ENCODE assay signal across 1 cellular context in genomic region chr16:89701425-89702406, GRCh38.
TF ChIP-seq lines count a peak whose summit lies in the region.

A gene with protein sequence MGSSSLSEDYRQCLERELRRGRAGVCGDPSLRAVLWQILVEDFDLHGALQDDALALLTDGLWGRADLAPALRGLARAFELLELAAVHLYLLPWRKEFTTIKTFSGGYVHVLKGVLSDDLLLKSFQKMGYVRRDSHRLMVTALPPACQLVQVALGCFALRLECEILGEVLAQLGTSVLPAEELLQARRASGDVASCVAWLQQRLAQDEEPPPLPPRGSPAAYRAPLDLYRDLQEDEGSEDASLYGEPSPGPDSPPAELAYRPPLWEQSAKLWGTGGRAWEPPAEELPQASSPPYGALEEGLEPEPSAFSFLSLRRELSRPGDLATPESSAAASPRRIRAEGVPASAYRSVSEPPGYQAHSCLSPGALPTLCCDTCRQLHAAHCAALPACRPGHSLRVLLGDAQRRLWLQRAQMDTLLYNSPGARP (minus strand): TSS chr16:89701705. CDS start chr16:89701232, 473 bp downstream.

TF ChIP-seq in HepG2, 621 proteins besides CTCF, POLR2A, EP300 and RAD21 (continued from another document and continues in another):
- TF ChIP-seq KIAA2018 (CRISPR knock-in tag; IDR thresholded peaks at IDR 0.05; ENCODE audit: borderline replicate concordance) (0 out of 2 replicates have a peak, but pooled peaks have one; percentile 39), ZNF101 (CRISPR knock-in tag; IDR thresholded peaks at IDR 0.05; ENCODE audit: borderline replicate concordance, low read depth) (no peak), ATRX (CRISPR knock-in tag; IDR thresholded peaks at IDR 0.05; ENCODE audit: borderline replicate concordance) (no peak), NFRKB (IDR thresholded peaks at IDR 0.05) (no peak), MAFK (conservative IDR thresholded peaks at IDR 0.05 in 1 of 2, IDR thresholded peaks at IDR 0.05 in 1 of 2; ENCODE audit: low read length in 2 of 2) (no peak), MXI1 (IDR thresholded peaks at IDR 0.05; ENCODE audit: borderline replicate concordance, low read depth, low read length) (peak; percentile 84), ZNF7 (CRISPR knock-in tag; IDR thresholded peaks at IDR 0.05) (no peak), YEATS4 (CRISPR knock-in tag; IDR thresholded peaks at IDR 0.05; ENCODE audit: borderline replicate concordance) (peak; percentile 24; the same call in 1 of the 2 replicates), MXD3 (CRISPR knock-in tag; IDR thresholded peaks at IDR 0.05) (peak; percentile 80; the same call in 1 of the 2 replicates), JUND (CRISPR knock-in tag; IDR thresholded peaks at IDR 0.05) (no peak), ZNF749 (CRISPR knock-in tag; IDR thresholded peaks at IDR 0.05; ENCODE audit: borderline replicate concordance) (peak; percentile 75), SP1 (IDR thresholded peaks at IDR 0.05) (peak; percentile 80), SP1 (CRISPR knock-in tag; IDR thresholded peaks at IDR 0.05) (peak; percentile 94), HOXA5 (CRISPR knock-in tag; IDR thresholded peaks at IDR 0.05) (peak; percentile 42; the same call in 1 of the 2 replicates), SP140L (CRISPR knock-in tag; IDR thresholded peaks at IDR 0.05; ENCODE audit: borderline replicate concordance) (no peak), KDM5A (IDR thresholded peaks at IDR 0.05; ENCODE audit: borderline replicate concordance, low read length) (peak; percentile 75; the same call in 1 of the 2 replicates), ZNF225 (CRISPR knock-in tag; IDR thresholded peaks at IDR 0.05) (0 out of 2 replicates have a peak, but pooled peaks have one; percentile 45), KDM3A (CRISPR knock-in tag; IDR thresholded peaks at IDR 0.05; ENCODE audit: low read depth) (0 out of 2 replicates have a peak, but pooled peaks have one; percentile 30), SMARCE1 (IDR thresholded peaks at IDR 0.05; ENCODE audit: borderline replicate concordance) (no peak), ARNT2 (CRISPR knock-in tag; IDR thresholded peaks at IDR 0.05; ENCODE audit: low read depth) (peak; percentile 92), ZNF24 (IDR thresholded peaks at IDR 0.05) (no peak), ZNF367 (CRISPR knock-in tag; IDR thresholded peaks at IDR 0.05; ENCODE audit: borderline replicate concordance) (0 out of 2 replicates have a peak, but pooled peaks have one; percentile 18), ZNF792 (CRISPR knock-in tag; IDR thresholded peaks at IDR 0.05) (no peak), ZFP36L2 (CRISPR knock-in tag; IDR thresholded peaks at IDR 0.05) (no peak), ZNF230 (CRISPR knock-in tag; IDR thresholded peaks at IDR 0.05) (peak; percentile 90), ETV6 (CRISPR knock-in tag; conservative IDR thresholded peaks at IDR 0.05) (peak; percentile 22; the same call in 1 of the 2 replicates), LCORL (IDR thresholded peaks at IDR 0.05) (no peak), LCORL (CRISPR knock-in tag; IDR thresholded peaks at IDR 0.05) (peak; percentile 84), CSRNP2 (CRISPR knock-in tag; conservative IDR thresholded peaks at IDR 0.05; ENCODE audit: low read depth) (no peak), ZNF124 (CRISPR knock-in tag; IDR thresholded peaks at IDR 0.05) (peak; percentile 50; the same call in 1 of the 2 replicates), ZFP90 (CRISPR knock-in tag; IDR thresholded peaks at IDR 0.05; ENCODE audit: borderline replicate concordance) (peak; percentile 68; the same call in 1 of the 2 replicates), MEIS2 (CRISPR knock-in tag; IDR thresholded peaks at IDR 0.05) (peak; percentile 84), ZNF567 (CRISPR knock-in tag; IDR thresholded peaks at IDR 0.05; ENCODE audit: borderline replicate concordance) (peak; percentile 70), PAF1 (CRISPR knock-in tag; IDR thresholded peaks at IDR 0.05) (no peak), ZNF451 (CRISPR knock-in tag; IDR thresholded peaks at IDR 0.05) (peak; percentile 62), ZFY (CRISPR knock-in tag; IDR thresholded peaks at IDR 0.05) (peak; percentile 83), WIZ (CRISPR knock-in tag; IDR thresholded peaks at IDR 0.05) (0 out of 2 replicates have a peak, but pooled peaks have one; percentile 33), ZNF329 (CRISPR knock-in tag; IDR thresholded peaks at IDR 0.05; ENCODE audit: low read depth) (no peak; the same call in 1 of the 2 replicates), ZNF343 (CRISPR knock-in tag; IDR thresholded peaks at IDR 0.05) (peak; percentile 100), CHD2 (IDR thresholded peaks at IDR 0.05; ENCODE audit: low read depth, low read length) (peak; percentile 23), ZNF883 (CRISPR knock-in tag; IDR thresholded peaks at IDR 0.05; ENCODE audit: not compliant biosample characterization) (peak; percentile 86), PRDM4 (CRISPR knock-in tag; IDR thresholded peaks at IDR 0.05; ENCODE audit: borderline replicate concordance) (no peak), ZNF263 (CRISPR knock-in tag; IDR thresholded peaks at IDR 0.05) (peak; percentile 42), ZNF607 (CRISPR knock-in tag; IDR thresholded peaks at IDR 0.05; ENCODE audit: borderline replicate concordance) (peak; percentile 90), TGIF2 (CRISPR knock-in tag; IDR thresholded peaks at IDR 0.05) (peak; percentile 44; the same call in 1 of the 2 replicates), PHF5A (CRISPR knock-in tag; IDR thresholded peaks at IDR 0.05; ENCODE audit: low read depth, unreplicated experiment) (peak; percentile 17), ZNF891 (CRISPR knock-in tag; IDR thresholded peaks at IDR 0.05) (peak; percentile 9; the same call in 1 of the 2 replicates), GABPB1 (CRISPR knock-in tag; IDR thresholded peaks at IDR 0.05) (peak; percentile 84), NR1H2 (CRISPR knock-in tag; IDR thresholded peaks at IDR 0.05; ENCODE audit: borderline replicate concordance, low read depth) (no peak; the same call in 1 of the 2 replicates), U2AF2 (IDR thresholded peaks at IDR 0.05; ENCODE audit: low read depth, low read length) (no peak)
- TF ChIP-seq, protein P1, sequence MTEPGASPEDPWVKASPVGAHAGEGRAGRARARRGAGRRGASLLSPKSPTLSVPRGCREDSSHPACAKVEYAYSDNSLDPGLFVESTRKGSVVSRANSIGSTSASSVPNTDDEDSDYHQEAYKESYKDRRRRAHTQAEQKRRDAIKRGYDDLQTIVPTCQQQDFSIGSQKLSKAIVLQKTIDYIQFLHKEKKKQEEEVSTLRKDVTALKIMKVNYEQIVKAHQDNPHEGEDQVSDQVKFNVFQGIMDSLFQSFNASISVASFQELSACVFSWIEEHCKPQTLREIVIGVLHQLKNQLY (CRISPR knock-in tag; IDR thresholded peaks at IDR 0.05), result no peak
- TF ChIP-seq, protein P2, sequence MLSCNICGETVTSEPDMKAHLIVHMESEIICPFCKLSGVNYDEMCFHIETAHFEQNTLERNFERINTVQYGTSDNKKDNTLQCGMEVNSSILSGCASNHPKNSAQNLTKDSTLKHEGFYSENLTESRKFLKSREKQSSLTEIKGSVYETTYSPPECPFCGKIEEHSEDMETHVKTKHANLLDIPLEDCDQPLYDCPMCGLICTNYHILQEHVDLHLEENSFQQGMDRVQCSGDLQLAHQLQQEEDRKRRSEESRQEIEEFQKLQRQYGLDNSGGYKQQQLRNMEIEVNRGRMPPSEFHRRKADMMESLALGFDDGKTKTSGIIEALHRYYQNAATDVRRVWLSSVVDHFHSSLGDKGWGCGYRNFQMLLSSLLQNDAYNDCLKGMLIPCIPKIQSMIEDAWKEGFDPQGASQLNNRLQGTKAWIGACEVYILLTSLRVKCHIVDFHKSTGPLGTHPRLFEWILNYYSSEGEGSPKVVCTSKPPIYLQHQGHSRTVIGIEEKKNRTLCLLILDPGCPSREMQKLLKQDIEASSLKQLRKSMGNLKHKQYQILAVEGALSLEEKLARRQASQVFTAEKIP (CRISPR knock-in tag; IDR thresholded peaks at IDR 0.05; ENCODE audit: borderline replicate concordance), result no peak
- TF ChIP-seq, protein P3, sequence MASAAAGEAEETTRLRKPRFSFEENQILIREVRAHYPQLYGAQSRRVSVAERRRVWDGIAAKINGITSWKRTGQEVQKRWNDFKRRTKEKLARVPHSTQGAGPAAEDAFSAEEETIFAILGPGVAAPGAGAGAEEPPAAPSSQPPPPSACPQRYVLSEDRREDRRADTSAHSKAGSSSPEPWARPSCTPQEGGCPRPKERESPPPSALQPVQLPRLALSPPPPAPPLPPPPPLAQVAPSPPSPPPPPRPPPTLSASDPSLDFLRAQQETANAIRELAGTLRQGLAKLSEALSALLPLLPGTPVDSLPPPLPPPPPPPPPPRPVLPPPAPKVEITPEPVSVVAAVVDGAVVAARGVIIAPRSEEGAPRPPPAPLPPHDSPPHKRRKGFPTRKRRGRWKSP (CRISPR knock-in tag; IDR thresholded peaks at IDR 0.05), result 0 out of 2 replicates have a peak, but pooled peaks have one; percentile 3
